Comparison of ENCODE assay signal across 1 cellular context in genomic region chrX:118188977-118189376, GRCh38.
TF ChIP-seq lines count a peak whose summit lies in the region.

No MANE protein-coding gene starts in this region.

TF ChIP-seq in GM12878, 131 proteins besides CTCF, POLR2A, EP300 and RAD21 (continued from another document):
- no peak for TF ChIP-seq ZBTB33 (IDR thresholded peaks at IDR 0.05)
- TF ChIP-seq RELB (IDR thresholded peaks at IDR 0.05; ENCODE audit: low read depth) = no peak
- TF ChIP-seq CUX1 (IDR thresholded peaks at IDR 0.05; ENCODE audit: insufficient replicate concordance, low read depth, low read length) = no peak
- TF ChIP-seq NFYA (IDR thresholded peaks at IDR 0.05; ENCODE audit: borderline replicate concordance, low read depth, low read length) = no peak
- TF ChIP-seq IRF4 (IDR thresholded peaks at IDR 0.05; ENCODE audit: low read depth, low read length) = no peak
- no peak for TF ChIP-seq NFXL1 (IDR thresholded peaks at IDR 0.05; ENCODE audit: borderline replicate concordance)
- TF ChIP-seq NBN (IDR thresholded peaks at IDR 0.05) = no peak
- TF ChIP-seq MYC (IDR thresholded peaks at IDR 0.05; ENCODE audit: insufficient read depth, insufficient read length, insufficient replicate concordance, low read length, severe bottlenecking) = no peak
